17 cellular contexts compared by ENCODE assay signal in genomic region chr7:51256244-51256781, GRCh38.
DNase-seq lines count a peak whose midpoint lies in the region; ATAC-seq and TF ChIP-seq lines count a peak whose summit lies in the region.
"Had no signal": no experiment of that assay in that cellular context is flagged by ENCODE, and none has a peak within 500 bp of the region (broad histone marks: within the 10 kb centered on the region; RNA-seq: fewer than 3 reads in every experiment).

No MANE protein-coding gene starts in this region.

- no peaks in the 10 kb centered on the region for H3K27me3 ChIP-seq in neuronal stem cell (ENCODE audit: control insufficient read depth in 3 of 3, insufficient read depth in 3 of 3, low read depth in 1 of 3, low read length in 3 of 3)

- peak overlapping the region; percentile 65 for H3K27ac ChIP-seq in neuronal stem cell (replicated peaks; ENCODE audit: low read length)

- no peaks in the 10 kb centered on the region for H3K36me3 Mint-ChIP-seq in Calu3 (ENCODE audit: insufficient read depth, unreplicated experiment)
- H3K36me3 Mint-ChIP-seq: natural killer cell treated with Interleukin-12 subunit alpha and Interleukin-12 subunit beta and Interleukin-15 and Interleukin-18, amount 100 ng/mL, for 72 hours had no signal

- no peaks in the 10 kb centered on the region for H3K9me3 ChIP-seq in neuronal stem cell (replicated peaks in 1 of 2; ENCODE audit: control insufficient read depth in 2 of 2, insufficient read depth in 1 of 2, low read depth in 1 of 2, low read length in 2 of 2)

- no peak overlapping the region for H2BK5ac ChIP-seq in neuronal stem cell (ENCODE audit: low read length)

- peak overlapping the region; percentile 38 for H4K91ac ChIP-seq in neuronal stem cell (ENCODE audit: low read depth, low read length, poor library complexity)

- no peak overlapping the region for H3K4me3 ChIP-seq in neuronal stem cell (ENCODE audit: low read length in 2 of 2)

- no CpG with 5 or more reads among the region's 10 CpGs for WGBS in neuronal stem cell (ENCODE audit: extremely low coverage in 2 of 2, insufficient read length in 2 of 2, insufficient replicate concordance in 1 of 2), 2 donors

- peaks cover 65% of the 10 kb centered on the region for H3K4me1 Mint-ChIP-seq in Calu3 (ENCODE audit: low read depth, unreplicated experiment)

- no peak overlapping the region for H3K14ac ChIP-seq in neuronal stem cell (ENCODE audit: low read length)

- CTCF ChIA-PET in Calu3 (lab: Charles Lee), result interaction anchor here (0.7 to 2.6 kb wide), 6 partner anchors 13 to 111 kb away, joined by 3 to 9 read pairs (median 4); no protein-coding TSS in a partner anchor

- H3K23ac ChIP-seq in neuronal stem cell (ENCODE audit: low read depth, low read length, poor library complexity), result no peak overlapping the region

- peak overlapping the region; percentile 88 for H2BK120ac ChIP-seq in neuronal stem cell (ENCODE audit: low read depth, low read length)

- H3K27me3 Mint-ChIP-seq in Calu3 (ENCODE audit: unreplicated experiment), result no peaks in the 10 kb centered on the region

- H3K4me1 ChIP-seq in neuronal stem cell (ENCODE audit: control insufficient read depth in 2 of 2, insufficient read depth in 1 of 2, low read depth in 1 of 2, low read length in 2 of 2), result peaks cover 4 to 11% of the 10 kb centered on the region in 2 donors

- no peak overlapping the region for H3K9ac ChIP-seq in neuronal stem cell (ENCODE audit: low read depth, low read length, poor library complexity)

- in situ Hi-C loops in SK-MEL-5 (cut with HindIII; ENCODE audit: low pct_unique_long_range_greater_than_20kb, low sequenced_read_pairs), result no loop called here
- in situ Hi-C loops in ACHN (cut with HindIII; ENCODE audit: low pct_ligation_motif_present, low pct_unique_long_range_greater_than_20kb, low sequenced_read_pairs), result no loop called here

- peak overlapping the region; percentile 29 for H3K4me3 Mint-ChIP-seq in Calu3 (ENCODE audit: low read depth, unreplicated experiment)
- H3K4me3 Mint-ChIP-seq: natural killer cell treated with Interleukin-12 subunit alpha and Interleukin-12 subunit beta and Interleukin-15 and Interleukin-18, amount 100 ng/mL, for 72 hours; T-helper 1 cell treated with Interleukin-12 subunit alpha and Interleukin-12 subunit beta and Interleukin-4 antibody, amounts not matched to agents 30 μg/mL and 1 μg/mL, for 36 hours had no signal

- no TSS peak for BruUV-seq in Calu3 (replicated peaks; lab: Mats Ljungman, UMichigan)

- no peak overlapping the region for H2BK12ac ChIP-seq in neuronal stem cell (ENCODE audit: low read length)

- no peaks in the 10 kb centered on the region for H3K36me3 ChIP-seq in neuronal stem cell (replicated peaks in 1 of 2; ENCODE audit: control insufficient read depth in 2 of 2, insufficient read depth in 2 of 2, low read length in 2 of 2)

- DNase-seq in Calu3 (peak; percentile 37), SK-MEL-5 (ENCODE audit: low read depth, low spot score) (peak; percentile 72), left ventricle myocardium superior (no peak), neuronal stem cell (ENCODE audit: low spot score) (no peak), DMS153 treated with DMSO at 0.1 percent for 48 hours (lab: John Stamatoyannopoulos, UW; ENCODE audit: unreplicated experiment) (no peak), ACHN (no peak), SHP77 (lab: John Stamatoyannopoulos, UW) (no peak)
- no peak for DNase-seq in stimulated activated CD4-positive, alpha-beta T cell treated with anti-CD3 and anti-CD28 coated beads, Interleukin-4, amount 100 ng/mL, for 4 hours
- DNase-seq: activated CD4-positive, alpha-beta T cell treated with anti-CD3 and anti-CD28 coated beads for 1 hour; activated T-cell treated with anti-CD3 and anti-CD28 coated beads, Interleukin-2, amount 50 U/mL, for 1 hour; DMS79 treated with DMSO at 0.1 percent for 48 hours; effector CD8-positive, alpha-beta T cell; NCI-H2171 treated with DMSO at 0.1 percent for 48 hours; OCI-M1; stimulated activated CD4-positive, alpha-beta T cell treated with anti-CD3 and anti-CD28 coated beads, Interleukin-12 subunit alpha, Interleukin-12 subunit beta, amount 100 ng/mL, for 4 hours had no signal

- ATAC-seq in left ventricle myocardium superior, result peak; percentile 50
- ATAC-seq: natural killer cell treated with Interleukin-12 subunit alpha and Interleukin-12 subunit beta and Interleukin-15 and Interleukin-18, amount 100 ng/mL, for 72 hours had no signal

- peak overlapping the region; percentile 87 for H3K18ac ChIP-seq in neuronal stem cell (ENCODE audit: low read length)

- H2BK15ac ChIP-seq in neuronal stem cell (ENCODE audit: low read length), result no peak overlapping the region

- H3K79me1 ChIP-seq in neuronal stem cell (ENCODE audit: low read depth, low read length), result no peaks in the 10 kb centered on the region

- intact Hi-C loops in Calu3 (cut with micrococcal nuclease; ENCODE audit: unreplicated experiment), result no loop called here
- intact Hi-C loops in left ventricle myocardium superior (cut with micrococcal nuclease), result no loop called here

- no peak overlapping the region for H4K8ac ChIP-seq in neuronal stem cell (ENCODE audit: low read depth, low read length)

- TF ChIP-seq CTCF in Calu3 (IDR thresholded peaks at IDR 0.05; ENCODE audit: unreplicated experiment), result no peak

- H2AFZ ChIP-seq in neuronal stem cell (ENCODE audit: low read length), result peak overlapping the region; percentile 76

- peak overlapping the region; percentile 78 for H2AK5ac ChIP-seq in neuronal stem cell (ENCODE audit: low read depth, low read length)

- H3K27ac Mint-ChIP-seq in Calu3 (ENCODE audit: unreplicated experiment), result peak overlapping the region; percentile 45
- H3K27ac Mint-ChIP-seq: natural killer cell treated with Interleukin-12 subunit alpha and Interleukin-12 subunit beta and Interleukin-15 and Interleukin-18, amount 100 ng/mL, for 72 hours; T-helper 1 cell treated with Interleukin-12 subunit alpha and Interleukin-12 subunit beta and Interleukin-4 antibody, amounts not matched to agents 30 μg/mL and 1 μg/mL, for 36 hours had no signal

- H3K4ac ChIP-seq in neuronal stem cell (ENCODE audit: low read length), result no peak overlapping the region

- no peak overlapping the region for H3K4me2 ChIP-seq in neuronal stem cell (ENCODE audit: insufficient read depth, low read length, poor library complexity, severe bottlenecking)

- H3K9me3 Mint-ChIP-seq in Calu3 (ENCODE audit: low read depth, unreplicated experiment), result no peaks in the 10 kb centered on the region
- H3K9me3 Mint-ChIP-seq: natural killer cell treated with Interleukin-12 subunit alpha and Interleukin-12 subunit beta and Interleukin-15 and Interleukin-18, amount 100 ng/mL, for 72 hours; T-helper 1 cell treated with Interleukin-12 subunit alpha and Interleukin-12 subunit beta and Interleukin-4 antibody, amounts not matched to agents 30 μg/mL and 1 μg/mL, for 36 hours had no signal

Comparison
In these comparisons a context has a peak if more than half of its experiments do, and no peak if none do; other contexts are left out.
1. DNase-seq: peak in Calu3 (single experiment) and SK-MEL-5 (single experiment); none in left ventricle myocardium superior (single experiment), neuronal stem cell (single experiment), DMS153 treated with DMSO at 0.1 percent for 48 hours (single experiment), stimulated activated CD4-positive, alpha-beta T cell treated with anti-CD3 and anti-CD28 coated beads, Interleukin-4, amount 100 ng/mL, for 4 hours (0 of 2), ACHN (single experiment) and SHP77 (0 of 2).